ENCODE assay signal across 1 cellular context in genomic region chr6:147081210-147081609, GRCh38.
TF ChIP-seq lines count a peak whose summit lies in the region.

No MANE protein-coding gene starts in this region.

TF ChIP-seq in H1, 55 proteins besides CTCF, POLR2A, EP300 and RAD21:
- TF ChIP-seq NRF1 (IDR thresholded peaks at IDR 0.05; ENCODE audit: low read depth, low read length) (no peak), TAF7 (optimal IDR thresholded peaks at IDR 0.05; ENCODE audit: borderline replicate concordance, low read depth, low read length) (no peak)
